Comparison of ENCODE assay signal across 15 cellular contexts in genomic region chrX:16585486-16586370, GRCh38.
"Had no signal": no experiment of that assay in that cellular context is flagged by ENCODE, and none has a peak within 500 bp of the region (broad histone marks: within the 10 kb centered on the region; RNA-seq: fewer than 3 reads in every experiment).

No MANE protein-coding gene starts in this region.

- H3K4me3 Mint-ChIP-seq: activated CD8-positive, alpha-beta T cell treated with anti-CD3 and anti-CD28 coated beads, Interleukin-2, amount 10 ng/mL, durations not matched to agents 7 days and 5 days; naive B cell; stimulated activated memory B cell treated with anti-CD40 and anti-IgM and Interleukin-4, amounts not matched to agents 10 μg/mL and 1 μg/mL and 100 μg/mL, for 72 hours had no signal

- H3K27me3 ChIP-seq: ascending aorta, neutrophil, spleen, tibial nerve, vagina had no signal

- H3K27ac ChIP-seq: ascending aorta, neutrophil, spleen, tibial nerve, vagina had no signal

- H3K27ac Mint-ChIP-seq: activated CD8-positive, alpha-beta T cell treated with anti-CD3 and anti-CD28 coated beads, Interleukin-2, amount 10 ng/mL, durations not matched to agents 7 days and 5 days; stimulated activated memory B cell treated with anti-CD40 and anti-IgM and Interleukin-4, amounts not matched to agents 10 μg/mL and 1 μg/mL and 100 μg/mL, for 72 hours had no signal

- H3K36me3 Mint-ChIP-seq: naive B cell had no signal

- DNase-seq: activated CD4-positive, alpha-beta T cell treated with anti-CD3 and anti-CD28 coated beads for 4 hours; activated CD8-positive, alpha-beta memory T cell treated with anti-CD3 and anti-CD28 coated beads, Interleukin-2, amount 50 U/mL, for 48 hours; activated CD8-positive, alpha-beta T cell treated with anti-CD3 and anti-CD28 coated beads, Interleukin-2, amount 10 ng/mL, durations not matched to agents 7 days and 5 days; effector CD4-positive, alpha-beta T cell; naive B cell; posterior cingulate gyrus; right cardiac atrium; spleen; stimulated activated CD4-positive, alpha-beta T cell treated with anti-CD3 and anti-CD28 coated beads, Interleukin-1b, Interleukin-23, amount 100 ng/mL, for 48 hours; T-helper 9 cell had no signal

- H3K27me3 Mint-ChIP-seq: naive B cell; stimulated activated memory B cell treated with anti-CD40 and anti-IgM and Interleukin-4, amounts not matched to agents 10 μg/mL and 1 μg/mL and 100 μg/mL, for 72 hours had no signal

- H3K4me1 Mint-ChIP-seq: naive B cell; stimulated activated memory B cell treated with anti-CD40 and anti-IgM and Interleukin-4, amounts not matched to agents 10 μg/mL and 1 μg/mL and 100 μg/mL, for 72 hours had no signal

- H3K4me1 ChIP-seq: ascending aorta, spleen, vagina had no signal

- H3K9me3 ChIP-seq: ascending aorta, neutrophil had no signal

- H3K4me3 ChIP-seq: ascending aorta, spleen, tibial nerve, vagina had no signal

- H3K36me3 ChIP-seq: ascending aorta, neutrophil, tibial nerve, vagina had no signal

- ATAC-seq: activated CD8-positive, alpha-beta T cell treated with anti-CD3 and anti-CD28 coated beads, Interleukin-2, amount 10 ng/mL, durations not matched to agents 7 days and 5 days; right cardiac atrium; stimulated activated memory B cell treated with anti-CD40 and anti-IgM and Interleukin-4, amounts not matched to agents 10 μg/mL and 1 μg/mL and 100 μg/mL, for 72 hours had no signal
